In genomic region chrX:117972681-117973080, GRCh38 we compare ENCODE assay signal across 13 cellular contexts.
A peak's percentile ranks its signal among the peaks of the same experiment; 100 is the strongest.
DNase-seq lines count a peak whose midpoint lies in the region; ATAC-seq and TF ChIP-seq lines count a peak whose summit lies in the region.
"Had no signal": no experiment of that assay in that cellular context is flagged by ENCODE, and none has a peak within 500 bp of the region (broad histone marks: within the 10 kb centered on the region; RNA-seq: fewer than 3 reads in every experiment).

No MANE protein-coding gene starts in this region.

- no peaks in the 10 kb centered on the region for H3K36me3 ChIP-seq in endodermal cell (ENCODE audit: control insufficient read depth, insufficient read depth, low read length)
- H3K36me3 ChIP-seq in left lung: no peaks in the 10 kb centered on the region
- H3K36me3 ChIP-seq: tibial nerve had no signal

- DNase-seq in NCI-H1930 (lab: John Stamatoyannopoulos, UW): peak; percentile 23 to 52
- peak; percentile 39 for DNase-seq in endodermal cell
- no peak for DNase-seq in left lung
- no peak for DNase-seq in NCI-H446 treated with DMSO at 0.1 percent for 48 hours (lab: John Stamatoyannopoulos, UW)
- no peak for DNase-seq in NCI-H2227 (lab: John Stamatoyannopoulos, UW; ENCODE audit: unreplicated experiment)
- DNase-seq: activated T-cell treated with anti-CD3 and anti-CD28 coated beads for 4 hours; CD4-positive, CD25-positive, alpha-beta regulatory T cell; NCI-H1105 treated with DMSO at 0.1 percent for 48 hours had no signal

- H3K36me3 Mint-ChIP-seq in endodermal cell (ENCODE audit: low read depth): no peaks in the 10 kb centered on the region
- H3K36me3 Mint-ChIP-seq: CD4-positive, CD25-positive, alpha-beta regulatory T cell had no signal

- H3K9me3 ChIP-seq in endodermal cell (ENCODE audit: control insufficient read depth, low read length): no peaks in the 10 kb centered on the region
- no peaks in the 10 kb centered on the region for H3K9me3 ChIP-seq in left lung
- H3K9me3 ChIP-seq: tibial nerve had no signal

- H3K4me3 Mint-ChIP-seq in endodermal cell: no peak overlapping the region
- H3K4me3 Mint-ChIP-seq: CD4-positive, CD25-positive, alpha-beta regulatory T cell had no signal

- H3K27me3 ChIP-seq in endodermal cell (ENCODE audit: control insufficient read depth, insufficient read depth, low read length, poor library complexity, severe bottlenecking) (no peaks in the 10 kb centered on the region), left lung (no peaks in the 10 kb centered on the region)
- H3K27me3 ChIP-seq: tibial nerve had no signal

- peaks cover 16% of the 10 kb centered on the region for H3K9me3 Mint-ChIP-seq in endodermal cell
- H3K9me3 Mint-ChIP-seq: CD4-positive, CD25-positive, alpha-beta regulatory T cell had no signal

- H3K4me1 Mint-ChIP-seq in endodermal cell: no peaks in the 10 kb centered on the region
- H3K4me1 Mint-ChIP-seq: CD4-positive, CD25-positive, alpha-beta regulatory T cell had no signal

- no peak overlapping the region for H3K27ac Mint-ChIP-seq in endodermal cell
- H3K27ac Mint-ChIP-seq: CD4-positive, CD25-positive, alpha-beta regulatory T cell had no signal

- no peak overlapping the region for H3K9ac ChIP-seq in endodermal cell (ENCODE audit: extremely low read depth, low read length, poor library complexity, severe bottlenecking)

- H3K4me1 ChIP-seq in endodermal cell (ENCODE audit: control insufficient read depth, insufficient read depth, low read length) (no peaks in the 10 kb centered on the region), left lung (no peaks in the 10 kb centered on the region)
- H3K4me1 ChIP-seq: tibial nerve had no signal

- 25% methylated on average over 7 of the region's 7 CpGs; no CpG with 5 or more reads in 1 of the 2 experiments for WGBS in endodermal cell (ENCODE audit: insufficient coverage in 1 of 2, insufficient read length in 1 of 2), 2 experiments

- H3K4me3 ChIP-seq in endodermal cell (ENCODE audit: low read length) (no peak overlapping the region), left lung (no peak overlapping the region)

- intact Hi-C loops in left lung (cut with DNase I): no loop called here

- ATAC-seq in GM18502 (IDR thresholded peaks at IDR 0.05; ENCODE audit: poor library complexity, unreplicated experiment) (peak; percentile 12), left lung (peak; percentile 52), HG03159 (IDR thresholded peaks at IDR 0.05; ENCODE audit: unreplicated experiment) (no peak), GM19035 (IDR thresholded peaks at IDR 0.05; ENCODE audit: unreplicated experiment) (no peak)

- H3K27me3 Mint-ChIP-seq in endodermal cell (ENCODE audit: insufficient read depth): no peaks in the 10 kb centered on the region
- H3K27me3 Mint-ChIP-seq: CD4-positive, CD25-positive, alpha-beta regulatory T cell had no signal

- H3K27ac ChIP-seq in endodermal cell (ENCODE audit: low read depth, low read length): no peak overlapping the region
- no peak overlapping the region for H3K27ac ChIP-seq in left lung
- H3K27ac ChIP-seq: tibial nerve, VCaP had no signal

- TF ChIP-seq CTCF in endodermal cell (conservative IDR thresholded peaks at IDR 0.05): no peak
- TF ChIP-seq CTCF in left lung (IDR thresholded peaks at IDR 0.05): no peak

Comparison
In these comparisons a context has a peak if more than half of its experiments do, and no peak if none do; other contexts are left out.
1. ATAC-seq: peak in GM18502 (single experiment) and left lung (single experiment); none in HG03159 (single experiment) and GM19035 (single experiment).
2. DNase-seq: peak in NCI-H1930 (2 of 2) and endodermal cell (single experiment); none in left lung (0 of 2), NCI-H446 treated with DMSO at 0.1 percent for 48 hours (single experiment) and NCI-H2227 (single experiment).